8 cellular contexts compared by ENCODE assay signal in the genomic region with DNA sequence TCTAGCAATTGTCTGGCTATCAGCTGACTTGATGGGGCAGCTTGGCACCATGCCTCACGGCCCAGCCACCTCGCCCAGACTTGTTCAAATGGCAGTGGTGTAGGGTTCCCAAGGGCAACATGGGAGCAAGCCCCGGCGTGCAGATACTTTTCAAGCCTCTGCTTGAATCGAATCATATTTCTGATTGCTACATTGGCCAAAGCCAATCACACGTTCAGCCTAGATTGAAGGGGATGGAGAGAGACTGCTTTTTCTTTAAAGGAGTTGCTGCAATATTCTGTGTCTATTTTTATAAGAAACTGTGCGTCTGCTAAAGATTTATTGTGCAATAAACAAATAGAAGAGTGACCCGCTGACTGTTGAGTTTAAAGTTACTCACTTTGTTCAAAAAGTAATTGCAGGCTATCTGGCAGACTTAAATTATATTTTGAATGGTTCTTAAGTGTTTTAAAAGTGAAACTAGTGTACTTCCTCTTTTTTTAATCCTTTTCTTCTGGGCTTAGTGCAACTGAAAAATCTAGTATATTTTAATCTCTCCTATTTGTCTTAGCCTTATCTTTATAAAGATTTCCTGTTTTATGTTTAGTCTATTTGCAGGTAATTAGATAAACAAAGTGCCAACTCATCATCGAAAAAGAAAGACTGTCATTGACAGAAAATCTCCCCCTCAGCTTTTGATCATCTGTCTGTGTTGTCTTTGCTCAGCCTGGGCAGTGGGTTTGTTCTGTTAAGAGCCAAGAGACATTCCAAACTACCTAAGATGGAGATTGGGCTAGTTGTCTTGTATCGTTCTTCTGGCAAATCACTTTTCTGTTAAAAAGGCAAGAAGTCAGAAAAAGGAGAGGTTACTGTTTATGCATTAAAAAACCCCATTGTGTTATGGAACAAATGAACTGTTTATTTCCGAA.
DNase-seq lines count a peak whose midpoint lies in the region; ATAC-seq and TF ChIP-seq lines count a peak whose summit lies in the region.

No MANE protein-coding gene starts in this region.

- ATAC-seq in HG02885 (IDR thresholded peaks at IDR 0.05; ENCODE audit: poor library complexity, unreplicated experiment): peak; percentile 81

- no peak for TF ChIP-seq POLR2A in suprapubic skin (IDR thresholded peaks at IDR 0.05)

- H3K27me3 ChIP-seq in GM06990 (replicated peaks; ENCODE audit: control insufficient read depth, insufficient read depth, low read length): no peaks in the 10 kb centered on the region
- H3K27me3 ChIP-seq in esophagus (ENCODE audit: control insufficient read depth in 1 of 2, insufficient read depth in 2 of 2, low read length in 2 of 2): no peaks in the 10 kb centered on the region
- no peaks in the 10 kb centered on the region for H3K27me3 ChIP-seq in suprapubic skin

- no peak for TF ChIP-seq EP300 in suprapubic skin (IDR thresholded peaks at IDR 0.05)

- H3K9me3 ChIP-seq in esophagus (ENCODE audit: control insufficient read depth in 2 of 2, insufficient read depth in 1 of 2, low read depth in 1 of 2, low read length in 1 of 2) (no peaks in the 10 kb centered on the region), suprapubic skin (peaks cover 3% of the 10 kb centered on the region)

- H3K36me3 ChIP-seq in GM06990 (ENCODE audit: control insufficient read depth, insufficient read depth, low read length): no peaks in the 10 kb centered on the region
- H3K36me3 ChIP-seq in esophagus (ENCODE audit: control insufficient read depth in 2 of 2, insufficient read depth in 2 of 2, low read length in 1 of 2): no peaks in the 10 kb centered on the region
- H3K36me3 ChIP-seq in suprapubic skin: no peaks in the 10 kb centered on the region

- H3K4me3 ChIP-seq in GM06990 (replicated peaks; ENCODE audit: low read depth, low read length) (no peak overlapping the region), esophagus (ENCODE audit: low read depth in 1 of 2, low read length in 2 of 2) (peak overlapping the region in 1 of 2 donors; percentile 20), suprapubic skin (peak overlapping the region; percentile 28)

- 27 to 39% methylated on average over 11 of the region's 11 CpGs for WGBS in esophagus, 2 donors
- WGBS in suprapubic skin: 24% methylated on average over 10 of the region's 11 CpGs

- TF ChIP-seq CTCF in GM06990 (IDR thresholded peaks at IDR 0.05; ENCODE audit: insufficient read depth, low read length, poor library complexity, severe bottlenecking): no peak
- no peak for TF ChIP-seq CTCF in suprapubic skin (IDR thresholded peaks at IDR 0.05)

- H3K27ac ChIP-seq in esophagus (ENCODE audit: low read depth in 2 of 2, low read length in 1 of 2): peak overlapping the region; percentile 31 to 45
- H3K27ac ChIP-seq in suprapubic skin: peak overlapping the region; percentile 64

- DNase-seq in GM06990 (ENCODE audit: extremely low read depth, insufficient read length) (peak; percentile 32), NCI-H460 (ENCODE audit: extremely low read depth, low read depth) (peak; percentile 40), suprapubic skin (ENCODE audit: low spot score in 2 of 2) (no peak), T1000 (lab: John Stamatoyannopoulos, UW) (no peak), NCI-H1694 (lab: John Stamatoyannopoulos, UW) (no peak), NCI-H446 (lab: John Stamatoyannopoulos, UW) (no peak)

- H3K4me1 ChIP-seq in esophagus (ENCODE audit: control insufficient read depth in 2 of 2, insufficient read depth in 2 of 2, low read length in 1 of 2) (peaks cover 0 to 3% of the 10 kb centered on the region in 2 donors), suprapubic skin (peaks cover 27% of the 10 kb centered on the region)

Comparison
In these comparisons a context has a peak if more than half of its experiments do, and no peak if none do; other contexts are left out.
1. DNase-seq: peak in GM06990 (single experiment) and NCI-H460 (single experiment); none in suprapubic skin (0 of 2), T1000 (single experiment), NCI-H1694 (single experiment) and NCI-H446 (0 of 2).